Comparison of ENCODE assay signal across 16 cellular contexts in genomic region chr19:4952945-4953344, GRCh38. TPM values are rescaled to one million over a fixed set of nuclear protein-coding genes. Genes with fewer than 3 reads are reported as not detected.
DNase-seq lines count a peak whose midpoint lies in the region; ATAC-seq and TF ChIP-seq lines count a peak whose summit lies in the region.
"Had no signal": no experiment of that assay in that cellular context is flagged by ENCODE, and none has a peak within 500 bp of the region (broad histone marks: within the 10 kb centered on the region; RNA-seq: fewer than 3 reads in every experiment).

No MANE protein-coding gene starts in this region.

- no peaks in the 10 kb centered on the region for H3K27me3 Mint-ChIP-seq in mesothelial cell of epicardium (ENCODE audit: low read depth)
- H3K27me3 Mint-ChIP-seq: B cell; CD4-positive, alpha-beta T cell; IgD-negative memory B cell had no signal

- H3K18ac ChIP-seq in IMR-90 (ENCODE audit: low read depth, low read length): no peak overlapping the region

- no peak overlapping the region for H2BK20ac ChIP-seq in IMR-90 (ENCODE audit: low read depth, low read length)

- intact Hi-C loops in left ventricle myocardium inferior (cut with micrococcal nuclease): no loop called here
- intact Hi-C loops in IMR-90 (cut with micrococcal nuclease): no loop called here

- no peak overlapping the region for H3K9ac ChIP-seq in IMR-90 (ENCODE audit: low read depth, low read length)

- in situ Hi-C loops in IMR-90 (cut with MboI; ENCODE audit: low sequenced_read_pairs): no loop called here

- no peaks in the 10 kb centered on the region for H3K27me3 ChIP-seq in cardiac muscle cell
- H3K27me3 ChIP-seq in left ventricle myocardium inferior (ENCODE audit: low read depth): no peaks in the 10 kb centered on the region
- H3K27me3 ChIP-seq in IMR-90 (ENCODE audit: control insufficient read depth, insufficient read depth, low read length): no peaks in the 10 kb centered on the region
- no peaks in the 10 kb centered on the region for H3K27me3 ChIP-seq in WERI-Rb-1 (ENCODE audit: insufficient read depth, low read depth, severe bottlenecking)

- no peak overlapping the region for H2BK15ac ChIP-seq in IMR-90 (ENCODE audit: low read depth, low read length)

- TF ChIP-seq CTCF in cardiac muscle cell (IDR thresholded peaks at IDR 0.05; ENCODE audit: low read depth, low read length) (no peak), left ventricle myocardium inferior (IDR thresholded peaks at IDR 0.05; ENCODE audit: borderline replicate concordance) (no peak), IMR-90 (conservative IDR thresholded peaks at IDR 0.05; ENCODE audit: low read depth, low read length) (no peak), WERI-Rb-1 (IDR thresholded peaks at IDR 0.05; ENCODE audit: low read depth, low read length) (no peak), mesothelial cell of epicardium (IDR thresholded peaks at IDR 0.05; ENCODE audit: unreplicated experiment) (no peak)

- no peaks in the 10 kb centered on the region for H3K9me1 ChIP-seq in IMR-90 (ENCODE audit: insufficient read depth, low read length)

- no peak overlapping the region for H2BK5ac ChIP-seq in IMR-90 (ENCODE audit: low read depth, low read length, poor library complexity, severe bottlenecking)

- dilution Hi-C loops in IMR-90 (cut with HindIII; ENCODE audit: low sequenced_read_pairs, unreplicated experiment): no loop called here

- no peak for TF ChIP-seq RAD21 in IMR-90 (IDR thresholded peaks at IDR 0.05; ENCODE audit: low read length)

- no peak for TF ChIP-seq POLR2A in IMR-90 (IDR thresholded peaks at IDR 0.05; ENCODE audit: low read depth, low read length)

- H3K27ac Mint-ChIP-seq in mesothelial cell of epicardium: no peak overlapping the region
- H3K27ac Mint-ChIP-seq: B cell; CD4-positive, alpha-beta T cell; IgD-negative memory B cell had no signal

- peaks cover 5% of the 10 kb centered on the region for H3K4me1 Mint-ChIP-seq in mesothelial cell of epicardium
- H3K4me1 Mint-ChIP-seq: B cell, IgD-negative memory B cell had no signal

- CTCF ChIA-PET in IMR-90 (lab: Yijun Ruan, JAX): interaction anchor here (0.6 kb wide), 1 partner anchor 18 kb away, joined by 3 read pairs; no protein-coding TSS in a partner anchor

- H2AK9ac ChIP-seq in IMR-90 (replicated peaks; ENCODE audit: low read depth, low read length, poor library complexity): peak overlapping the region; percentile 61

- no peak overlapping the region for H2BK120ac ChIP-seq in IMR-90 (ENCODE audit: low read depth, low read length)

- peaks cover 21% of the 10 kb centered on the region for H3K36me3 Mint-ChIP-seq in mesothelial cell of epicardium

- H4K8ac ChIP-seq in IMR-90 (ENCODE audit: low read depth in 2 of 2, low read length in 2 of 2): no peak overlapping the region

- no peak overlapping the region for H3K4me3 Mint-ChIP-seq in mesothelial cell of epicardium
- H3K4me3 Mint-ChIP-seq: B cell; CD4-positive, alpha-beta T cell; IgD-negative memory B cell had no signal

- no peak overlapping the region for H3K23ac ChIP-seq in IMR-90 (ENCODE audit: low read depth, low read length)

- H3K4me3 ChIP-seq in cardiac muscle cell (no peak overlapping the region), left ventricle myocardium inferior (no peak overlapping the region), IMR-90 (ENCODE audit: insufficient read depth, low read depth, low read length) (no peak overlapping the region), WERI-Rb-1 (ENCODE audit: low read depth, low read length) (no peak overlapping the region)
- H3K4me3 ChIP-seq: HAP-1 had no signal

- H3K4ac ChIP-seq in IMR-90 (ENCODE audit: low read depth, low read length): no peak overlapping the region

- H3K27ac ChIP-seq in cardiac muscle cell (peak overlapping the region; percentile 84), left ventricle myocardium inferior (replicated peaks) (no peak overlapping the region), IMR-90 (ENCODE audit: insufficient read depth, low read length) (no peak overlapping the region), WERI-Rb-1 (peak overlapping the region; percentile 78)

- no TSS peak for BruUV-seq in IMR-90 (replicated peaks; lab: Mats Ljungman, UMichigan)

- H4K5ac ChIP-seq in IMR-90 (ENCODE audit: low read depth, low read length): no peak overlapping the region

- no peak overlapping the region for H3K4me2 ChIP-seq in IMR-90 (ENCODE audit: low read depth, low read length)

- no peaks in the 10 kb centered on the region for H3K9me3 Mint-ChIP-seq in mesothelial cell of epicardium
- H3K9me3 Mint-ChIP-seq: CD4-positive, alpha-beta T cell; IgD-negative memory B cell had no signal

- no peak overlapping the region for H3K14ac ChIP-seq in IMR-90 (replicated peaks; ENCODE audit: low read depth, low read length)

- POLR2A ChIA-PET in IMR-90 (lab: Charles Lee; ENCODE audit: unreplicated experiment): no interaction called here

- DNase-seq in cardiac muscle cell (ENCODE audit: low read depth in 1 of 2, low spot score in 1 of 2) (no peak), left ventricle myocardium inferior (no peak), IMR-90 (no peak), WERI-Rb-1 (peak; percentile 94), mesothelial cell of epicardium (ENCODE audit: low spot score in 2 of 2, unreplicated experiment in 2 of 2) (no peak)
- DNase-seq in central memory CD4-positive, alpha-beta T cell: no peak
- no peak for DNase-seq in activated CD4-positive, alpha-beta T cell treated with anti-CD3 and anti-CD28 coated beads for 4 hours
- DNase-seq: C1 segment of cervical spinal cord; CD4-positive, alpha-beta T cell; DMS53; GF-D8; GOT3 had no signal

- H3K36me3 ChIP-seq in cardiac muscle cell (no peaks in the 10 kb centered on the region), left ventricle myocardium inferior (no peaks in the 10 kb centered on the region), IMR-90 (ENCODE audit: control insufficient read depth, insufficient read depth, low read length) (peaks cover 27% of the 10 kb centered on the region), WERI-Rb-1 (peaks cover 88% of the 10 kb centered on the region)

- no peak overlapping the region for H2AFZ ChIP-seq in IMR-90 (replicated peaks; ENCODE audit: low read length, poor library complexity)

- no peak overlapping the region for H2AK5ac ChIP-seq in IMR-90 (ENCODE audit: low read depth, low read length)

- H3K4me1 ChIP-seq in cardiac muscle cell (ENCODE audit: low read depth): peaks cover 8% of the 10 kb centered on the region
- H3K4me1 ChIP-seq in left ventricle myocardium inferior: peaks cover 4% of the 10 kb centered on the region
- H3K4me1 ChIP-seq in IMR-90 (ENCODE audit: control insufficient read depth, insufficient read depth, low read length): no peaks in the 10 kb centered on the region
- H3K4me1 ChIP-seq: HAP-1 had no signal

- no peak overlapping the region for H4K91ac ChIP-seq in IMR-90 (ENCODE audit: insufficient read depth, low read depth, low read length)

- whole genome bisulfite sequencing in IMR-90 (ENCODE audit: extremely low coverage in 2 of 2, insufficient read length in 1 of 2), 2 experiments: 100% methylated on average over 8 of the region's 18 CpGs; no CpG with 5 or more reads in 1 of the 2 experiments

- H3K9me3 ChIP-seq in cardiac muscle cell (ENCODE audit: low read depth) (no peaks in the 10 kb centered on the region), left ventricle myocardium inferior (replicated peaks) (no peaks in the 10 kb centered on the region), IMR-90 (ENCODE audit: control insufficient read depth, insufficient read depth, low read length) (no peaks in the 10 kb centered on the region), WERI-Rb-1 (ENCODE audit: severe bottlenecking) (no peaks in the 10 kb centered on the region)
- H3K9me3 ChIP-seq: HAP-1 had no signal

- no peak overlapping the region for H3K56ac ChIP-seq in IMR-90 (ENCODE audit: extremely low read depth, insufficient read depth, low read length)

- H3K79me1 ChIP-seq in IMR-90 (ENCODE audit: low read depth in 1 of 2, low read length in 2 of 2): peaks cover 4 to 41% of the 10 kb centered on the region in 2 experiments

- no peak for ATAC-seq in IMR-90 (ENCODE audit: low read depth)

- peaks cover 3% of the 10 kb centered on the region; the same call in 1 of the 2 replicates for H4K20me1 ChIP-seq in IMR-90 (ENCODE audit: insufficient read depth, low read length)

TF ChIP-seq in IMR-90, 13 proteins besides CTCF, POLR2A, EP300 and RAD21 (continues in another document):
- TF ChIP-seq BHLHE40 (IDR thresholded peaks at IDR 0.05; ENCODE audit: low read depth, low read length) (no peak), FOS (IDR thresholded peaks at IDR 0.05; ENCODE audit: low read depth, low read length) (no peak)
- TF ChIP-seq, protein P1, sequence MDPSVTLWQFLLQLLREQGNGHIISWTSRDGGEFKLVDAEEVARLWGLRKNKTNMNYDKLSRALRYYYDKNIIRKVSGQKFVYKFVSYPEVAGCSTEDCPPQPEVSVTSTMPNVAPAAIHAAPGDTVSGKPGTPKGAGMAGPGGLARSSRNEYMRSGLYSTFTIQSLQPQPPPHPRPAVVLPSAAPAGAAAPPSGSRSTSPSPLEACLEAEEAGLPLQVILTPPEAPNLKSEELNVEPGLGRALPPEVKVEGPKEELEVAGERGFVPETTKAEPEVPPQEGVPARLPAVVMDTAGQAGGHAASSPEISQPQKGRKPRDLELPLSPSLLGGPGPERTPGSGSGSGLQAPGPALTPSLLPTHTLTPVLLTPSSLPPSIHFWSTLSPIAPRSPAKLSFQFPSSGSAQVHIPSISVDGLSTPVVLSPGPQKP (IDR thresholded peaks at IDR 0.05; ENCODE audit: borderline replicate concordance, low read depth, low read length): no peak

RNA-seq across cellular contexts. Expression of gene KDM4B, which starts 16.0 kb away (rescaled TPM):
- total RNA-seq in cardiac muscle cell (58.5 and 90.6 TPM in 2 replicates), left ventricle myocardium inferior (34.1 TPM), IMR-90 (2012; rRNA removed) (5.0 TPM in 2 replicates), mesothelial cell of epicardium (71.6 to 80.5 TPM (median 74.0 TPM) in 3 replicates)
- polyA plus RNA-seq in cardiac muscle cell (74.6 and 79.5 TPM in 2 replicates), IMR-90 (2012; rRNA removed) (17.9 and 20.8 TPM in 2 replicates)
- 9.5 and 17.5 TPM in 2 replicates for polyA plus RNA-seq in IMR-90 (2012; cell fraction: cytosol; rRNA removed)
- polyA plus RNA-seq in IMR-90 (2012; cell fraction: nucleus; rRNA removed; ENCODE audit: low replicate concordance): 37.9 and 61.0 TPM in 2 replicates

RNA-seq across cellular contexts. Expression of gene UHRF1, which starts 43.6 kb away (rescaled TPM):
- total RNA-seq in cardiac muscle cell (10.9 and 17.3 TPM in 2 replicates), left ventricle myocardium inferior (1.3 TPM), IMR-90 (2012; rRNA removed) (57.4 and 70.3 TPM in 2 replicates), mesothelial cell of epicardium (27.6 to 28.9 TPM (median 27.8 TPM) in 3 replicates)
- polyA plus RNA-seq in cardiac muscle cell (10.0 and 17.5 TPM in 2 replicates), IMR-90 (2012; rRNA removed) (47.4 and 49.2 TPM in 2 replicates)
- 32.5 and 35.1 TPM in 2 replicates for polyA plus RNA-seq in IMR-90 (2012; cell fraction: cytosol; rRNA removed)
- polyA plus RNA-seq in IMR-90 (2012; cell fraction: nucleus; rRNA removed; ENCODE audit: low replicate concordance): 42.0 and 73.3 TPM in 2 replicates
- polyA plus RNA-seq: IgD-negative memory B cell had no signal

RNA-seq across cellular contexts. Expression of gene ARRDC5, which starts 50.2 kb away (rescaled TPM):
- total RNA-seq in cardiac muscle cell: not detected in 2 replicates
- polyA plus RNA-seq in cardiac muscle cell: not detected in 2 replicates
- total RNA-seq in left ventricle myocardium inferior: not detected
- total RNA-seq in IMR-90 (2012; rRNA removed): not detected in 2 replicates
- polyA plus RNA-seq in IMR-90 (2012; rRNA removed): not detected in 2 replicates
- not detected in 2 replicates for polyA plus RNA-seq in IMR-90 (2012; cell fraction: cytosol; rRNA removed)
- polyA plus RNA-seq in IMR-90 (2012; cell fraction: nucleus; rRNA removed; ENCODE audit: low replicate concordance): 0.04 and 0.09 TPM in 2 replicates
- total RNA-seq in mesothelial cell of epicardium: not detected in 3 replicates
- total RNA-seq: HT-29 had no signal

Comparison
In these comparisons a context has a peak if more than half of its experiments do, and no peak if none do; other contexts are left out.
1. H3K27ac ChIP-seq: peak in cardiac muscle cell (single experiment) and WERI-Rb-1 (single experiment); none in left ventricle myocardium inferior (single experiment) and IMR-90 (single experiment).